In genomic region chr12:48917857-48918537, GRCh38 we compare ENCODE assay signal across 12 cellular contexts. TPM values are rescaled to one million over a fixed set of nuclear protein-coding genes. Genes with fewer than 3 reads are reported as not detected.
DNase-seq lines count a peak whose midpoint lies in the region; ATAC-seq and TF ChIP-seq lines count a peak whose summit lies in the region.
"Had no signal": no experiment of that assay in that cellular context is flagged by ENCODE, and none has a peak within 500 bp of the region (broad histone marks: within the 10 kb centered on the region; RNA-seq: fewer than 3 reads in every experiment).

No MANE protein-coding gene starts in this region.

- DNase-seq in KBM-7 (peak; percentile 61), T-helper 2 cell (peak in 3 of 5 experiments; percentile 22 to 76 (median 35)), DMS53 (lab: John Stamatoyannopoulos, UW) (no peak), A673 (ENCODE audit: low spot score) (no peak)
- peak; percentile 67 for DNase-seq in activated naive CD4-positive, alpha-beta T cell treated with anti-CD3 and anti-CD28 coated beads, Interleukin-2, amount 10 ng/mL, durations not matched to agents 7 days and 5 days
- peak; percentile 39 for DNase-seq in stimulated activated CD4-positive, alpha-beta T cell treated with anti-CD3 and anti-CD28 coated beads, Interleukin-4, amount 100 ng/mL, for 24 hours
- DNase-seq: aorta, islet precursor cell, occipital lobe had no signal

- H3K36me3 Mint-ChIP-seq in activated naive CD4-positive, alpha-beta T cell treated with anti-CD3 and anti-CD28 coated beads, Interleukin-2, amount 10 ng/mL, durations not matched to agents 7 days and 5 days: peaks cover 31% of the 10 kb centered on the region

- ATAC-seq in GM18909 (IDR thresholded peaks at IDR 0.05; ENCODE audit: poor library complexity, unreplicated experiment) (no peak), HG03175 (IDR thresholded peaks at IDR 0.05; ENCODE audit: unreplicated experiment) (no peak)

- H3K27ac ChIP-seq in A673 (ENCODE audit: low read depth, low read length, poor library complexity, severe bottlenecking): no peak overlapping the region
- H3K27ac ChIP-seq: SK-N-MC had no signal

- CTCF ChIA-PET in activated naive CD4-positive, alpha-beta T cell treated with anti-CD3 and anti-CD28 coated beads, Interleukin-2, amount 10 ng/mL, durations not matched to agents 7 days and 5 days (lab: Charles Lee): interaction anchor here (0.6 to 1.6 kb wide), 6 partner anchors 14 to 79 kb away, joined by 3 to 4 read pairs (median 4); a partner anchor contains a TSS
- CTCF ChIA-PET in A673 (lab: Charles Lee): no interaction called here

- no peaks in the 10 kb centered on the region for H3K9me3 ChIP-seq in A673 (ENCODE audit: low read depth, low read length, poor library complexity, severe bottlenecking)

- in situ Hi-C loops in KBM-7 (cut with MboI; ENCODE audit: low pct_unique_long_range_greater_than_20kb, low sequenced_read_pairs): no loop called here

- no peak overlapping the region for H3K4me3 ChIP-seq in A673 (ENCODE audit: low read depth, low read length, poor library complexity, severe bottlenecking)
- H3K4me3 ChIP-seq: SK-N-MC had no signal

- no peaks in the 10 kb centered on the region for H3K4me1 ChIP-seq in A673 (ENCODE audit: insufficient read depth, low read length, poor library complexity, severe bottlenecking)

- TF ChIP-seq CTCF in A673 (conservative IDR thresholded peaks at IDR 0.05; ENCODE audit: low read depth, low read length): no peak

- intact Hi-C loops in A673 (cut with micrococcal nuclease; ENCODE audit: unreplicated experiment): no loop called here

- H3K4me1 Mint-ChIP-seq in activated naive CD4-positive, alpha-beta T cell treated with anti-CD3 and anti-CD28 coated beads, Interleukin-2, amount 10 ng/mL, durations not matched to agents 7 days and 5 days: peaks cover 29% of the 10 kb centered on the region

- peak overlapping the region; percentile 87 for H3K27ac Mint-ChIP-seq in activated naive CD4-positive, alpha-beta T cell treated with anti-CD3 and anti-CD28 coated beads, Interleukin-2, amount 10 ng/mL, durations not matched to agents 7 days and 5 days

- H3K9me3 Mint-ChIP-seq in activated naive CD4-positive, alpha-beta T cell treated with anti-CD3 and anti-CD28 coated beads, Interleukin-2, amount 10 ng/mL, durations not matched to agents 7 days and 5 days: peaks cover 3% of the 10 kb centered on the region

- H3K4me3 Mint-ChIP-seq in activated naive CD4-positive, alpha-beta T cell treated with anti-CD3 and anti-CD28 coated beads, Interleukin-2, amount 10 ng/mL, durations not matched to agents 7 days and 5 days: peak overlapping the region; percentile 74

- peaks cover 3% of the 10 kb centered on the region for H3K36me3 ChIP-seq in A673 (ENCODE audit: insufficient read depth, low read length, poor library complexity, severe bottlenecking)

- BruUV-seq in A673 (replicated peaks; lab: Mats Ljungman, UMichigan): no TSS peak

- no peaks in the 10 kb centered on the region for H3K27me3 Mint-ChIP-seq in activated naive CD4-positive, alpha-beta T cell treated with anti-CD3 and anti-CD28 coated beads, Interleukin-2, amount 10 ng/mL, durations not matched to agents 7 days and 5 days

- H3K27me3 ChIP-seq in A673 (replicated peaks; ENCODE audit: insufficient read depth, low read depth, low read length, poor library complexity): no peaks in the 10 kb centered on the region

- POLR2A ChIA-PET in A673 (lab: Charles Lee; ENCODE audit: low non-redundant PET): no interaction called here

RNA-seq across cellular contexts. Expression of gene FKBP11, which starts 7.3 kb away (rescaled TPM):
- total RNA-seq in A673 (2021): 31.8 and 32.5 TPM in 2 replicates

RNA-seq across cellular contexts. Expression of gene ARF3, which starts 39.3 kb away (rescaled TPM):
- total RNA-seq in A673 (2021): 183 and 196 TPM in 2 replicates

RNA-seq across cellular contexts. Expression of gene RND1, which starts 52.3 kb away (rescaled TPM):
- total RNA-seq in A673 (2021): 2.0 and 2.7 TPM in 2 replicates

RNA-seq across cellular contexts. Expression of gene WNT10B, which starts 53.5 kb away (rescaled TPM):
- 0.17 and 0.50 TPM in 2 replicates for total RNA-seq in A673 (2021)

Comparison
In these comparisons a context has a peak if more than half of its experiments do, and no peak if none do; other contexts are left out.
1. DNase-seq: peak in KBM-7 (single experiment), T-helper 2 cell (3 of 5), activated naive CD4-positive, alpha-beta T cell treated with anti-CD3 and anti-CD28 coated beads, Interleukin-2, amount 10 ng/mL, durations not matched to agents 7 days and 5 days (single experiment) and stimulated activated CD4-positive, alpha-beta T cell treated with anti-CD3 and anti-CD28 coated beads, Interleukin-4, amount 100 ng/mL, for 24 hours (single experiment); none in DMS53 (single experiment) and A673 (single experiment).